1 cellular context compared by ENCODE assay signal in the genomic region with DNA sequence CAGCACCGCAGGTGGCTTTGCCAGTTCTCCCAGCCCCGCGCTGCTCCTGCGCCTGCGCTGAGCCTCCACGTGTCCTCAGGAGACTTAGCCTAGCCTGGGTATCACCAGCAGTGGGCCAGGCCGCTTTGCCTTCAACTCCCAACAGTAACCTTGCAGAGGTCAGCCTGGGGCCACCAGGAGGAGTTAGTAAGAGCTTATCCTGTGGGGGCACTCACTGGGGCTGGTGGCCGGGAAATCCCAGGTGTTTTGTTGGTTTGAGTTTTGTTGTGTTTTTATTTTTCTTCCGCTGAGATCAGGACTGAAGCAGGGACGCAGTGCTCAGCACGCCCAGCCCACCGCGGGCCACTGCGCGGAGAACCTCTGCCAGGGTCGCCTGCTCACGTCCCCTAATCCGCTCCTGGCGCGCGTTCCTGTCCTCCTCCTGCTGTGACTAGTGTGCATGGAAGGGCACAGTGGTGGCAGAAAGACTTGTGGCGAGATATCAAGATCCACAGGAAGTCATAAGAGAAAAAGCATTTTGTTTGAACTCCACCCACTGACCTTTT.
TF ChIP-seq lines count a peak whose summit lies in the region.

No MANE protein-coding gene starts in this region.

TF ChIP-seq in HepG2, 621 proteins besides CTCF, POLR2A, EP300 and RAD21 (continued from another document and continues in another):
- no peak for TF ChIP-seq ZNF510 (CRISPR knock-in tag; IDR thresholded peaks at IDR 0.05; ENCODE audit: low read depth)
- TF ChIP-seq POLR2AphosphoS2 (IDR thresholded peaks at IDR 0.05; ENCODE audit: low read depth, low read length): no peak
- no peak for TF ChIP-seq PHF20 (CRISPR knock-in tag; IDR thresholded peaks at IDR 0.05)
- peak; percentile 66; the same call in 1 of the 2 replicates for TF ChIP-seq ZNF121 (CRISPR knock-in tag; IDR thresholded peaks at IDR 0.05)
- peak; percentile 60 for TF ChIP-seq ZNF800 (CRISPR knock-in tag; IDR thresholded peaks at IDR 0.05)
- TF ChIP-seq BCL6 (CRISPR knock-in tag; IDR thresholded peaks at IDR 0.05): peak; percentile 48; the same call in 1 of the 2 replicates
- TF ChIP-seq NCOA1 (CRISPR knock-in tag; IDR thresholded peaks at IDR 0.05): no peak
- peak; percentile 29; the same call in 1 of the 2 replicates for TF ChIP-seq ZNF629 (CRISPR knock-in tag; conservative IDR thresholded peaks at IDR 0.05)
- TF ChIP-seq ZNF615 (CRISPR knock-in tag; IDR thresholded peaks at IDR 0.05; ENCODE audit: borderline replicate concordance): no peak
- no peak for TF ChIP-seq ZNF619 (CRISPR knock-in tag; IDR thresholded peaks at IDR 0.05)
- TF ChIP-seq, protein P1, sequence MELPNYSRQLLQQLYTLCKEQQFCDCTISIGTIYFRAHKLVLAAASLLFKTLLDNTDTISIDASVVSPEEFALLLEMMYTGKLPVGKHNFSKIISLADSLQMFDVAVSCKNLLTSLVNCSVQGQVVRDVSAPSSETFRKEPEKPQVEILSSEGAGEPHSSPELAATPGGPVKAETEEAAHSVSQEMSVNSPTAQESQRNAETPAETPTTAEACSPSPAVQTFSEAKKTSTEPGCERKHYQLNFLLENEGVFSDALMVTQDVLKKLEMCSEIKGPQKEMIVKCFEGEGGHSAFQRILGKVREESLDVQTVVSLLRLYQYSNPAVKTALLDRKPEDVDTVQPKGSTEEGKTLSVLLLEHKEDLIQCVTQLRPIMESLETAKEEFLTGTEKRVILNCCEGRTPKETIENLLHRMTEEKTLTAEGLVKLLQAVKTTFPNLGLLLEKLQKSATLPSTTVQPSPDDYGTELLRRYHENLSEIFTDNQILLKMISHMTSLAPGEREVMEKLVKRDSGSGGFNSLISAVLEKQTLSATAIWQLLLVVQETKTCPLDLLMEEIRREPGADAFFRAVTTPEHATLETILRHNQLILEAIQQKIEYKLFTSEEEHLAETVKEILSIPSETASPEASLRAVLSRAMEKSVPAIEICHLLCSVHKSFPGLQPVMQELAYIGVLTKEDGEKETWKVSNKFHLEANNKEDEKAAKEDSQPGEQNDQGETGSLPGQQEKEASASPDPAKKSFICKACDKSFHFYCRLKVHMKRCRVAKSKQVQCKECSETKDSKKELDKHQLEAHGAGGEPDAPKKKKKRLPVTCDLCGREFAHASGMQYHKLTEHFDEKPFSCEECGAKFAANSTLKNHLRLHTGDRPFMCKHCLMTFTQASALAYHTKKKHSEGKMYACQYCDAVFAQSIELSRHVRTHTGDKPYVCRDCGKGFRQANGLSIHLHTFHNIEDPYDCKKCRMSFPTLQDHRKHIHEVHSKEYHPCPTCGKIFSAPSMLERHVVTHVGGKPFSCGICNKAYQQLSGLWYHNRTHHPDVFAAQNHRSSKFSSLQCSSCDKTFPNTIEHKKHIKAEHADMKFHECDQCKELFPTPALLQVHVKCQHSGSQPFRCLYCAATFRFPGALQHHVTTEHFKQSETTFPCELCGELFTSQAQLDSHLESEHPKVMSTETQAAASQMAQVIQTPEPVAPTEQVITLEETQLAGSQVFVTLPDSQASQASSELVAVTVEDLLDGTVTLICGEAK (IDR thresholded peaks at IDR 0.05): no peak
- TF ChIP-seq, protein P1 (CRISPR knock-in tag; IDR thresholded peaks at IDR 0.05): peak; percentile 48; the same call in 1 of the 2 replicates
- TF ChIP-seq UBTF (CRISPR knock-in tag; IDR thresholded peaks at IDR 0.05): peak; percentile 67; the same call in 1 of the 2 replicates
- TF ChIP-seq ZNF577 (CRISPR knock-in tag; IDR thresholded peaks at IDR 0.05; ENCODE audit: borderline replicate concordance, low read depth): no peak
- TF ChIP-seq JUNB (CRISPR knock-in tag; IDR thresholded peaks at IDR 0.05; ENCODE audit: borderline replicate concordance): no peak
- no peak for TF ChIP-seq HOXA9 (CRISPR knock-in tag; IDR thresholded peaks at IDR 0.05; ENCODE audit: borderline replicate concordance)
- TF ChIP-seq ZNF761 (CRISPR knock-in tag; conservative IDR thresholded peaks at IDR 0.05): 0 out of 2 replicates have a peak, but pooled peaks have one; percentile 51
- no peak for TF ChIP-seq ZNF572 (CRISPR knock-in tag; IDR thresholded peaks at IDR 0.05)
- no peak for TF ChIP-seq ZNF263 (CRISPR knock-in tag; IDR thresholded peaks at IDR 0.05)
- no peak for TF ChIP-seq HCFC1 (IDR thresholded peaks at IDR 0.05; ENCODE audit: low read depth, low read length)
- peak; percentile 42; the same call in 1 of the 2 replicates for TF ChIP-seq ZNF143 (CRISPR knock-in tag; IDR thresholded peaks at IDR 0.05)
- no peak for TF ChIP-seq ZFYVE20 (CRISPR knock-in tag; IDR thresholded peaks at IDR 0.05; ENCODE audit: borderline replicate concordance, low read depth)
- TF ChIP-seq ZNF34 (CRISPR knock-in tag; IDR thresholded peaks at IDR 0.05; ENCODE audit: borderline replicate concordance): no peak
- TF ChIP-seq, protein P2, sequence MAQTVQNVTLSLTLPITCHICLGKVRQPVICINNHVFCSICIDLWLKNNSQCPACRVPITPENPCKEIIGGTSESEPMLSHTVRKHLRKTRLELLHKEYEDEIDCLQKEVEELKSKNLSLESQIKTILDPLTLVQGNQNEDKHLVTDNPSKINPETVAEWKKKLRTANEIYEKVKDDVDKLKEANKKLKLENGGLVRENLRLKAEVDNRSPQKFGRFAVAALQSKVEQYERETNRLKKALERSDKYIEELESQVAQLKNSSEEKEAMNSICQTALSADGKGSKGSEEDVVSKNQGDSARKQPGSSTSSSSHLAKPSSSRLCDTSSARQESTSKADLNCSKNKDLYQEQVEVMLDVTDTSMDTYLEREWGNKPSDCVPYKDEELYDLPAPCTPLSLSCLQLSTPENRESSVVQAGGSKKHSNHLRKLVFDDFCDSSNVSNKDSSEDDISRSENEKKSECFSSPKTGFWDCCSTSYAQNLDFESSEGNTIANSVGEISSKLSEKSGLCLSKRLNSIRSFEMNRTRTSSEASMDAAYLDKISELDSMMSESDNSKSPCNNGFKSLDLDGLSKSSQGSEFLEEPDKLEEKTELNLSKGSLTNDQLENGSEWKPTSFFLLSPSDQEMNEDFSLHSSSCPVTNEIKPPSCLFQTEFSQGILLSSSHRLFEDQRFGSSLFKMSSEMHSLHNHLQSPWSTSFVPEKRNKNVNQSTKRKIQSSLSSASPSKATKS (CRISPR knock-in tag; IDR thresholded peaks at IDR 0.05): no peak
- no peak for TF ChIP-seq ZNF724P (CRISPR knock-in tag; IDR thresholded peaks at IDR 0.05; ENCODE audit: borderline replicate concordance)
- peak; percentile 76; the same call in 1 of the 2 replicates for TF ChIP-seq KDM5B (CRISPR knock-in tag; IDR thresholded peaks at IDR 0.05; ENCODE audit: borderline replicate concordance)
- TF ChIP-seq ZC3H13 (CRISPR knock-in tag; IDR thresholded peaks at IDR 0.05): no peak; the same call in 1 of the 2 replicates
- 0 out of 2 replicates have a peak, but pooled peaks have one; percentile 61 for TF ChIP-seq HMGXB3 (CRISPR knock-in tag; IDR thresholded peaks at IDR 0.05; ENCODE audit: borderline replicate concordance)
- TF ChIP-seq SMARCC2 (IDR thresholded peaks at IDR 0.05): no peak
- TF ChIP-seq MAF1 (CRISPR knock-in tag; IDR thresholded peaks at IDR 0.05; ENCODE audit: borderline replicate concordance): no peak
- TF ChIP-seq FOSL1 (CRISPR knock-in tag; IDR thresholded peaks at IDR 0.05; ENCODE audit: borderline replicate concordance): no peak
- TF ChIP-seq CC2D1A (CRISPR knock-in tag; IDR thresholded peaks at IDR 0.05): no peak
- TF ChIP-seq, protein P3, sequence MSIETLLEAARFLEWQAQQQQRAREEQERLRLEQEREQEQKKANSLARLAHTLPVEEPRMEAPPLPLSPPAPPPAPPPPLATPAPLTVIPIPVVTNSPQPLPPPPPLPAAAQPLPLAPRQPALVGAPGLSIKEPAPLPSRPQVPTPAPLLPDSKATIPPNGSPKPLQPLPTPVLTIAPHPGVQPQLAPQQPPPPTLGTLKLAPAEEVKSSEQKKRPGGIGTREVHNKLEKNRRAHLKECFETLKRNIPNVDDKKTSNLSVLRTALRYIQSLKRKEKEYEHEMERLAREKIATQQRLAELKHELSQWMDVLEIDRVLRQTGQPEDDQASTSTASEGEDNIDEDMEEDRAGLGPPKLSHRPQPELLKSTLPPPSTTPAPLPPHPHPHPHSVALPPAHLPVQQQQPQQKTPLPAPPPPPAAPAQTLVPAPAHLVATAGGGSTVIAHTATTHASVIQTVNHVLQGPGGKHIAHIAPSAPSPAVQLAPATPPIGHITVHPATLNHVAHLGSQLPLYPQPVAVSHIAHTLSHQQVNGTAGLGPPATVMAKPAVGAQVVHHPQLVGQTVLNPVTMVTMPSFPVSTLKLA (IDR thresholded peaks at IDR 0.05): peak; percentile 58; the same call in 1 of the 2 replicates
- peak; percentile 43; the same call in 1 of the 2 replicates for TF ChIP-seq SIX1 (CRISPR knock-in tag; IDR thresholded peaks at IDR 0.05; ENCODE audit: borderline replicate concordance)
- peak; percentile 31; the same call in 1 of the 2 replicates for TF ChIP-seq GATA4 (IDR thresholded peaks at IDR 0.05; ENCODE audit: borderline replicate concordance, low read depth)
